16 cellular contexts compared by ENCODE assay signal in the genomic region with DNA sequence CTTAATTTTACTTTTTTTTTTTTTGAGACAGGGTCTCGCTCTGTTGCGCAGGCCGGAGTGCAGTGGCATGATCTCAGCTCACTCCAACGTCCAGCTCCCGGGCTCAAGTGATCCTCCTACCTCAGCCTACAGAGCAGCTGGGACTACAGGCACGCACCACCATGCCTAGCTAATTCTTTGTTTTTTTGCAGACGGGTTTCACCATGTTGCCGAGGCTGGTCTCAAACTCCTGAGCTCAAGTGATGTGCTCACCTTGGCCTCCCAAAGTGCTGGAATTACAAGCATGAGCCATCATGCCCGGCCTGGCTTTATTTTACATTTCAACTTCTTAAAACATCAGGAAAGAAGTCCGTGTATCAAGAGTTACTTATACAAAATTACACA. TPM values are rescaled to one million over a fixed set of nuclear protein-coding genes. Genes with fewer than 3 reads are reported as not detected.
DNase-seq lines count a peak whose midpoint lies in the region; ATAC-seq, FAIRE-seq and TF ChIP-seq lines count a peak whose summit lies in the region.
"Had no signal": no experiment of that assay in that cellular context is flagged by ENCODE, and none has a peak within 500 bp of the region (broad histone marks: within the 10 kb centered on the region; RNA-seq: fewer than 3 reads in every experiment).

No MANE protein-coding gene starts in this region.

- no peak for TF ChIP-seq POLR2A in endothelial cell of umbilical vein (IDR thresholded peaks at IDR 0.05; ENCODE audit: low read depth, low read length)

- no peaks in the 10 kb centered on the region for H3K9me3 Mint-ChIP-seq in activated T-helper 17 cell treated with anti-CD3 and anti-CD28 coated beads, Interleukin-2, amount 50 U/mL, for 72 hours
- H3K9me3 Mint-ChIP-seq: activated CD8-positive, alpha-beta T cell treated with anti-CD3 and anti-CD28 coated beads for 36 hours had no signal

- H3K4me2 ChIP-seq in PC-3 (ENCODE audit: low read length) (peak overlapping the region; percentile 81), endothelial cell of umbilical vein (ENCODE audit: insufficient read depth, low read length) (peak overlapping the region; percentile 32), trophoblast cell (ENCODE audit: low read length) (no peak overlapping the region)

- H3K27ac ChIP-seq in 22Rv1 (peak overlapping the region; percentile 68), PC-3 (ENCODE audit: low read length) (peak overlapping the region; percentile 91), endothelial cell of umbilical vein (ENCODE audit: insufficient read depth, low read depth, low read length) (peak overlapping the region; percentile 95), trophoblast cell (ENCODE audit: low read depth, low read length) (peak overlapping the region; percentile 6)

- H3K36me3 ChIP-seq in PC-3 (ENCODE audit: low read depth, low read length): peaks cover 41% of the 10 kb centered on the region
- H3K36me3 ChIP-seq in endothelial cell of umbilical vein (ENCODE audit: control insufficient read depth in 2 of 2, extremely low read depth in 1 of 2, insufficient read depth in 2 of 2, low read length in 2 of 2): peaks cover 2 to 24% of the 10 kb centered on the region in 2 experiments
- H3K36me3 ChIP-seq in trophoblast cell (ENCODE audit: control insufficient read depth in 1 of 2, insufficient read depth in 2 of 2, low read length in 2 of 2): peaks cover 12 to 15% of the 10 kb centered on the region in 2 experiments

- ATAC-seq in PC-3: no peak
- ATAC-seq in HG02610 (IDR thresholded peaks at IDR 0.05; ENCODE audit: unreplicated experiment): no peak
- ATAC-seq in activated T-helper 17 cell treated with anti-CD3 and anti-CD28 coated beads, Interleukin-2, amount 50 U/mL, for 72 hours (replicated peaks): no peak

- no peaks in the 10 kb centered on the region for H3K9me2 ChIP-seq in PC-3 (replicated peaks; ENCODE audit: low read length)

- H2BK5ac ChIP-seq in trophoblast cell (ENCODE audit: low read depth, low read length, poor library complexity): no peak overlapping the region

- intact Hi-C loops in PC-3 (cut with micrococcal nuclease) (loop anchor here (5.0 kb wide), 2 partner anchors 38 to 317 kb away; partner anchors contain the start of gene SERINC3), endothelial cell of umbilical vein (cut with micrococcal nuclease) (no loop called here)

- H3K27me3 ChIP-seq in PC-3 (ENCODE audit: low read length) (no peaks in the 10 kb centered on the region), endothelial cell of umbilical vein (ENCODE audit: control insufficient read depth in 2 of 2, insufficient read depth in 2 of 2, low read length in 2 of 2) (no peaks in the 10 kb centered on the region), trophoblast cell (ENCODE audit: insufficient read depth, low read length) (no peaks in the 10 kb centered on the region)

- peaks cover 11% of the 10 kb centered on the region for H3K79me1 ChIP-seq in trophoblast cell (ENCODE audit: low read length)

- no peak for TF ChIP-seq CTCF in 22Rv1 (IDR thresholded peaks at IDR 0.05)
- no peak for TF ChIP-seq CTCF in PC-3 (conservative IDR thresholded peaks at IDR 0.05; ENCODE audit: low read depth, low read length)
- TF ChIP-seq CTCF in endothelial cell of umbilical vein (IDR thresholded peaks at IDR 0.05; ENCODE audit: extremely low read depth in 1 of 2, insufficient read depth in 1 of 2, low read depth in 1 of 2, low read length in 2 of 2): no peak

- H3K4me1 Mint-ChIP-seq in activated T-helper 17 cell treated with anti-CD3 and anti-CD28 coated beads, Interleukin-2, amount 50 U/mL, for 72 hours: peaks cover 43% of the 10 kb centered on the region

- H3F3A ChIP-seq in PC-3 (ENCODE audit: low read length, unreplicated experiment): peaks cover 3% of the 10 kb centered on the region

- BruUV-seq in PC-3 (replicated peaks; lab: Mats Ljungman, UMichigan) (no TSS peak), endothelial cell of umbilical vein (replicated peaks; lab: Mats Ljungman, UMichigan) (no TSS peak)

- peak overlapping the region; percentile 55 for H3K9ac ChIP-seq in PC-3 (ENCODE audit: low read length)
- H3K9ac ChIP-seq in endothelial cell of umbilical vein (replicated peaks; ENCODE audit: extremely low read depth, insufficient read depth, low read length): peak overlapping the region; percentile 29
- H3K9ac ChIP-seq in trophoblast cell (ENCODE audit: low read length): no peak overlapping the region

- WGBS in trophoblast cell (ENCODE audit: extremely low coverage, insufficient coverage, insufficient read length): no CpG with 5 or more reads among the region's 10 CpGs

- H3K36me3 Mint-ChIP-seq in activated T-helper 17 cell treated with anti-CD3 and anti-CD28 coated beads, Interleukin-2, amount 50 U/mL, for 72 hours (ENCODE audit: low read depth): peaks cover 96% of the 10 kb centered on the region

- no peak overlapping the region for H3K18ac ChIP-seq in trophoblast cell (ENCODE audit: low read length)

- POLR2A ChIA-PET in PC-3 (lab: Charles Lee; ENCODE audit: unreplicated experiment): no interaction called here
- POLR2A ChIA-PET in endothelial cell of umbilical vein (lab: Charles Lee): interaction anchor here (0.6 kb wide), 1 partner anchor 145 kb away, joined by 5 read pairs; no protein-coding TSS in a partner anchor

- H3K9me1 ChIP-seq in endothelial cell of umbilical vein (replicated peaks; ENCODE audit: control insufficient read depth, extremely low read depth, insufficient read depth, low read length): no peaks in the 10 kb centered on the region

- H4K20me1 ChIP-seq in PC-3 (ENCODE audit: low read length) (peaks cover 18% of the 10 kb centered on the region), endothelial cell of umbilical vein (replicated peaks; ENCODE audit: control insufficient read depth, extremely low read depth, insufficient read depth, low read length) (peaks cover 4% of the 10 kb centered on the region)

- H4K91ac ChIP-seq in trophoblast cell (ENCODE audit: low read depth, low read length): peak overlapping the region; percentile 3

- no peak for DNase-seq in PC-3
- DNase-seq in endothelial cell of umbilical vein (ENCODE audit: low read depth, low spot score): no peak
- peak; percentile 54 to 68 for DNase-seq in trophoblast cell
- DNase-seq in EL: no peak
- no peak for DNase-seq in SHP77 treated with DMSO at 0.1 percent for 48 hours (lab: John Stamatoyannopoulos, UW)
- DNase-seq: activated CD8-positive, alpha-beta T cell treated with anti-CD3 and anti-CD28 coated beads for 36 hours; MM.1S; NCI-H187 treated with DMSO at 0.1 percent for 48 hours; NCI-H510A; stimulated activated CD4-positive, alpha-beta T cell treated with anti-CD3 and anti-CD28 coated beads, Interleukin-4, amount 100 ng/mL, for 4 hours had no signal

- H3K4me1 ChIP-seq in PC-3 (ENCODE audit: insufficient read depth, low read length) (peaks cover 68% of the 10 kb centered on the region), endothelial cell of umbilical vein (ENCODE audit: control insufficient read depth, extremely low read depth, insufficient read depth, low read length) (peaks cover 32% of the 10 kb centered on the region), trophoblast cell (ENCODE audit: control insufficient read depth in 1 of 2, insufficient read depth in 2 of 2, low read length in 2 of 2) (peaks cover 2 to 9% of the 10 kb centered on the region in 2 experiments)

- H2BK12ac ChIP-seq in trophoblast cell (ENCODE audit: low read length): no peak overlapping the region

- H3K27me3 Mint-ChIP-seq in activated T-helper 17 cell treated with anti-CD3 and anti-CD28 coated beads, Interleukin-2, amount 50 U/mL, for 72 hours: no peaks in the 10 kb centered on the region
- H3K27me3 Mint-ChIP-seq: activated CD8-positive, alpha-beta T cell treated with anti-CD3 and anti-CD28 coated beads for 36 hours had no signal

- no peak for FAIRE-seq in endothelial cell of umbilical vein (lab: Jason Lieb, UNC)

- H3K14ac ChIP-seq in trophoblast cell (ENCODE audit: low read length): no peak overlapping the region

- H3K4me3 ChIP-seq in PC-3 (ENCODE audit: low read length) (peak overlapping the region; percentile 53), endothelial cell of umbilical vein (replicated peaks in 1 of 3; ENCODE audit: insufficient read depth in 1 of 3, low read depth in 1 of 3, low read length in 3 of 3) (no peak overlapping the region), trophoblast cell (ENCODE audit: low read depth, low read length) (no peak overlapping the region)

- H3K9me3 ChIP-seq in PC-3 (ENCODE audit: low read length): no peaks in the 10 kb centered on the region
- H3K9me3 ChIP-seq in endothelial cell of umbilical vein (replicated peaks; ENCODE audit: control insufficient read depth, insufficient read depth, low read length): no peaks in the 10 kb centered on the region
- H3K9me3 ChIP-seq in trophoblast cell (ENCODE audit: insufficient read depth, low read depth, low read length): no peaks in the 10 kb centered on the region

- no peak overlapping the region for H4K8ac ChIP-seq in trophoblast cell (ENCODE audit: low read depth, low read length)

- H2BK120ac ChIP-seq in trophoblast cell (ENCODE audit: insufficient read depth, low read length, poor library complexity): no peak overlapping the region

- no peak overlapping the region for H2AFZ ChIP-seq in PC-3 (ENCODE audit: low read length)
- no peak overlapping the region for H2AFZ ChIP-seq in endothelial cell of umbilical vein (ENCODE audit: low read depth, low read length)
- no peak overlapping the region for H2AFZ ChIP-seq in trophoblast cell (ENCODE audit: insufficient read depth, low read length, poor library complexity)

- no peak overlapping the region for H3K23ac ChIP-seq in trophoblast cell (ENCODE audit: low read length)

- H3K27ac Mint-ChIP-seq in activated T-helper 17 cell treated with anti-CD3 and anti-CD28 coated beads, Interleukin-2, amount 50 U/mL, for 72 hours: no peak overlapping the region

- CTCF ChIA-PET in PC-3 (lab: Charles Lee): interaction anchor here (1.1 kb wide), 1 partner anchor 9 kb away, joined by 3 read pairs; no protein-coding TSS in a partner anchor
- CTCF ChIA-PET in endothelial cell of umbilical vein (lab: Charles Lee): interaction anchor here (1.1 to 1.2 kb wide), 2 partner anchors 15 to 88 kb away, joined by 3 to 4 read pairs; no protein-coding TSS in a partner anchor

- H3K79me2 ChIP-seq in PC-3 (ENCODE audit: low read length): peaks cover 95% of the 10 kb centered on the region
- peaks cover 71% of the 10 kb centered on the region for H3K79me2 ChIP-seq in endothelial cell of umbilical vein (ENCODE audit: control insufficient read depth, insufficient read depth, low read length)
- H3K79me2 ChIP-seq in trophoblast cell (ENCODE audit: control insufficient read depth, insufficient read depth, low read length, poor library complexity): peaks cover 6% of the 10 kb centered on the region

- H4K12ac ChIP-seq in trophoblast cell (ENCODE audit: low read depth, low read length): peak overlapping the region; percentile 3

- no peak overlapping the region for H3K4me3 Mint-ChIP-seq in activated T-helper 17 cell treated with anti-CD3 and anti-CD28 coated beads, Interleukin-2, amount 50 U/mL, for 72 hours
- H3K4me3 Mint-ChIP-seq: activated CD8-positive, alpha-beta T cell treated with anti-CD3 and anti-CD28 coated beads for 36 hours had no signal

- H2AK5ac ChIP-seq in trophoblast cell (ENCODE audit: low read length): no peak overlapping the region

- dilution Hi-C loops in endothelial cell of umbilical vein (cut with MboI; ENCODE audit: extremely low pct_ligation_motif_present, low sequenced_read_pairs): no loop called here

- H3K4ac ChIP-seq in trophoblast cell (ENCODE audit: low read depth, low read length): no peak overlapping the region

RNA-seq across cellular contexts. Expression of gene OSER1, which starts 5.7 kb away (rescaled TPM):
- total RNA-seq in PC-3 (2014; rRNA removed) (29.0 and 34.8 TPM in 2 replicates), endothelial cell of umbilical vein (28.8 and 30.8 TPM in 2 replicates)
- 35.8 and 36.0 TPM in 2 replicates for polyA plus RNA-seq in endothelial cell of umbilical vein
- polyA plus RNA-seq in endothelial cell of umbilical vein (2011; cell fraction: cytosol; rRNA removed): 42.1 and 42.4 TPM in 2 replicates
- polyA plus RNA-seq in endothelial cell of umbilical vein (2011; cell fraction: nucleus; rRNA removed): 82.4 and 86.3 TPM in 2 replicates
- 33.0 and 34.6 TPM in 2 replicates for polyA plus RNA-seq in endothelial cell of umbilical vein (2012)
- polyA minus RNA-seq in endothelial cell of umbilical vein: 32.4 and 39.5 TPM in 2 replicates
- 20.4 TPM for polyA minus RNA-seq in endothelial cell of umbilical vein (2011; cell fraction: cytosol; rRNA and poly(A)+ RNA removed)
- 19.3 and 27.1 TPM in 2 replicates for polyA minus RNA-seq in endothelial cell of umbilical vein (2011; cell fraction: nucleus; rRNA and poly(A)+ RNA removed)
- 61.8 and 64.9 TPM in 2 replicates for polyA plus RNA-seq in trophoblast cell (2013)
- 10 to 100 TPM; 30.5 to 38.6 TPM for total RNA-seq in activated T-helper 17 cell treated with anti-CD3 and anti-CD28 coated beads, Interleukin-2, amount 50 U/mL, for 72 hours

RNA-seq across cellular contexts. Expression of gene JPH2, which starts 17.8 kb away (rescaled TPM):
- 15.5 and 15.8 TPM in 2 replicates for total RNA-seq in PC-3 (2014; rRNA removed)
- total RNA-seq in endothelial cell of umbilical vein: not detected in 2 replicates
- not detected in 2 replicates for polyA plus RNA-seq in endothelial cell of umbilical vein
- polyA plus RNA-seq in endothelial cell of umbilical vein (2011; cell fraction: cytosol; rRNA removed): not detected in 2 replicates
- polyA plus RNA-seq in endothelial cell of umbilical vein (2011; cell fraction: nucleus; rRNA removed): 0.06 TPM in 1 of 2 replicates, not detected in the other
- not detected in 2 replicates for polyA plus RNA-seq in endothelial cell of umbilical vein (2012)
- polyA minus RNA-seq in endothelial cell of umbilical vein: 0.15 TPM in 1 of 2 replicates, not detected in the other
- 4.2 TPM for polyA minus RNA-seq in endothelial cell of umbilical vein (2011; cell fraction: cytosol; rRNA and poly(A)+ RNA removed)
- not detected in 2 replicates for polyA minus RNA-seq in endothelial cell of umbilical vein (2011; cell fraction: nucleus; rRNA and poly(A)+ RNA removed)
- polyA plus RNA-seq in trophoblast cell (2013): 13.7 and 14.2 TPM in 2 replicates
- total RNA-seq in activated T-helper 17 cell treated with anti-CD3 and anti-CD28 coated beads, Interleukin-2, amount 50 U/mL, for 72 hours: under 1 TPM; 0.09 to 0.42 TPM

RNA-seq across cellular contexts. Expression of gene GDAP1L1, which starts 42.3 kb away (rescaled TPM):
- total RNA-seq in PC-3 (2014; rRNA removed) (not detected in 2 replicates), endothelial cell of umbilical vein (not detected in 2 replicates)
- polyA plus RNA-seq in endothelial cell of umbilical vein: not detected in 2 replicates
- not detected in 2 replicates for polyA plus RNA-seq in endothelial cell of umbilical vein (2011; cell fraction: cytosol; rRNA removed)
- not detected in 2 replicates for polyA plus RNA-seq in endothelial cell of umbilical vein (2011; cell fraction: nucleus; rRNA removed)
- not detected in 2 replicates for polyA plus RNA-seq in endothelial cell of umbilical vein (2012)
- polyA minus RNA-seq in endothelial cell of umbilical vein: not detected in 2 replicates
- polyA minus RNA-seq in endothelial cell of umbilical vein (2011; cell fraction: cytosol; rRNA and poly(A)+ RNA removed): not detected
- not detected in 2 replicates for polyA minus RNA-seq in endothelial cell of umbilical vein (2011; cell fraction: nucleus; rRNA and poly(A)+ RNA removed)
- 0.01 and 0.06 TPM in 2 replicates for polyA plus RNA-seq in trophoblast cell (2013)
- not detected for total RNA-seq in activated T-helper 17 cell treated with anti-CD3 and anti-CD28 coated beads, Interleukin-2, amount 50 U/mL, for 72 hours
- total RNA-seq: dermis microvascular lymphatic vessel endothelial cell, mesenteric fat pad, sciatic nerve had no signal

Comparison
In these comparisons a context has a peak if more than half of its experiments do, and no peak if none do; other contexts are left out.
1. H3K27ac ChIP-seq: peak in every context shown above with its lines; median percentile 95 in endothelial cell of umbilical vein; 91 in PC-3; 68 in 22Rv1; 6 in trophoblast cell.
2. DNase-seq: peak in trophoblast cell (2 of 2); none in PC-3 (single experiment), endothelial cell of umbilical vein (single experiment), EL (single experiment) and SHP77 treated with DMSO at 0.1 percent for 48 hours (single experiment).
3. RNA of gene JPH2, which starts 17.8 kb away (total RNA-seq): 15.5 to 15.8 TPM in PC-3; 0.09 to 0.42 TPM in activated T-helper 17 cell treated with anti-CD3 and anti-CD28 coated beads, Interleukin-2, amount 50 U/mL, for 72 hours and not detected in endothelial cell of umbilical vein; every median in the first group is over 10 times any median in the second.